ENCODE assay signal across 9 cellular contexts in the genomic region with DNA sequence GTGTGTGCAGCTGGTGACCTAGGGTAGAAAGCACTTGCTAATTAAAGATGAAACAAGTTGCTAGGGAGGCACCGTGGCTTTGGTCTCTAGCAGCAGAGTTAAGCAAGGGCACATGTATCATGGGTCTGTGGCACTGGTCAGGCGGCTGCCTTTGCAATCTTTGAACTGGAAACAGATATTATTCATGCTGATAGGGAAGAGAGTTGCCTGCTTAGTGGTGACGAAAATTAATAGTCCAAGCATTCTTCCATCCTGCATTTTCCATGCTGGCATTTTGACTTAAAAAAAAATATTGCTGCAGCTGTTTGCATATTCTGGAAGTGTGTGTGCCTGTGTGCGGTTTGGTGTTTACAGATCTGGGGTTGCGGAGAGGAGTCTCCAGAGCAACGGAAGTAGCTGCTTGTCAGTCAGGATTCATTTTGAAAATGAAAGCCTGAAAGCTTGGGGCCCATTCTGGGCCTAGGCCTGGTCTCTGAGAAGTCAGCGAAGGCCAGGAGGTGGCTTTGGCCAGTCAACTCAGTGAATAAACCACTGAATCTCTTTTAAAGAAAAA. TPM values are rescaled to one million over a fixed set of nuclear protein-coding genes. Genes with fewer than 3 reads are reported as not detected.
DNase-seq lines count a peak whose midpoint lies in the region; ATAC-seq and TF ChIP-seq lines count a peak whose summit lies in the region.
"Had no signal": no experiment of that assay in that cellular context is flagged by ENCODE, and none has a peak within 500 bp of the region (broad histone marks: within the 10 kb centered on the region; RNA-seq: fewer than 3 reads in every experiment).

No MANE protein-coding gene starts in this region.

- H3K4me3 ChIP-seq in colonic mucosa = no peak overlapping the region
- no peak overlapping the region for H3K4me3 ChIP-seq in esophagus squamous epithelium

- H3K27ac ChIP-seq in colonic mucosa (peak overlapping the region; percentile 88), esophagus squamous epithelium (peak overlapping the region in 2 of 4 donors; percentile 48 to 65)

- DNase-seq in SKM-1 (lab: John Stamatoyannopoulos, UW; ENCODE audit: unreplicated experiment) = peak; percentile 15
- DNase-seq in colonic mucosa = no peak
- DNase-seq in esophagus squamous epithelium (lab: John Stamatoyannopoulos, UW) = no peak
- no peak for DNase-seq in NCI-H128 (lab: John Stamatoyannopoulos, UW; ENCODE audit: unreplicated experiment)
- no peak for DNase-seq in NCI-H82 (lab: John Stamatoyannopoulos, UW)

- no peaks in the 10 kb centered on the region for H3K27me3 Mint-ChIP-seq in stimulated activated memory B cell treated with anti-CD40 and anti-IgM and Interleukin-4, amounts not matched to agents 10 μg/mL and 1 μg/mL and 100 μg/mL, for 72 hours

- peaks cover 47% of the 10 kb centered on the region for H3K4me1 Mint-ChIP-seq in stimulated activated memory B cell treated with anti-CD40 and anti-IgM and Interleukin-4, amounts not matched to agents 10 μg/mL and 1 μg/mL and 100 μg/mL, for 72 hours

- peak overlapping the region; percentile 95 for H3K27ac Mint-ChIP-seq in stimulated activated memory B cell treated with anti-CD40 and anti-IgM and Interleukin-4, amounts not matched to agents 10 μg/mL and 1 μg/mL and 100 μg/mL, for 72 hours

- TF ChIP-seq CTCF in colonic mucosa (IDR thresholded peaks at IDR 0.05) = no peak
- no peak for TF ChIP-seq CTCF in esophagus squamous epithelium (IDR thresholded peaks at IDR 0.05)

- no peaks in the 10 kb centered on the region for H3K36me3 ChIP-seq in colonic mucosa
- no peaks in the 10 kb centered on the region for H3K36me3 ChIP-seq in esophagus squamous epithelium

- H3K9me3 Mint-ChIP-seq in stimulated activated memory B cell treated with anti-CD40 and anti-IgM and Interleukin-4, amounts not matched to agents 10 μg/mL and 1 μg/mL and 100 μg/mL, for 72 hours = no peaks in the 10 kb centered on the region

- H3K36me3 Mint-ChIP-seq in stimulated activated memory B cell treated with anti-CD40 and anti-IgM and Interleukin-4, amounts not matched to agents 10 μg/mL and 1 μg/mL and 100 μg/mL, for 72 hours = no peaks in the 10 kb centered on the region

- no peaks in the 10 kb centered on the region for H3K4me1 ChIP-seq in colonic mucosa
- peaks cover 0 to 29% (median 3%) of the 10 kb centered on the region in 3 donors for H3K4me1 ChIP-seq in esophagus squamous epithelium

- peak; percentile 86 for ATAC-seq in GM18870 (IDR thresholded peaks at IDR 0.05; ENCODE audit: unreplicated experiment)
- ATAC-seq in HG02973 (IDR thresholded peaks at IDR 0.05; ENCODE audit: unreplicated experiment) = peak; percentile 54
- ATAC-seq in stimulated activated memory B cell treated with anti-CD40 and anti-IgM and Interleukin-4, amounts not matched to agents 10 μg/mL and 1 μg/mL and 100 μg/mL, for 72 hours = peak; percentile 76

- WGBS in esophagus squamous epithelium, 2 donors = 64 to 75% methylated on average over 2 to 6 of the region's 7 CpGs

- H3K9ac ChIP-seq in colonic mucosa (ENCODE audit: low read depth in 2 of 2, low read length in 2 of 2) = peak overlapping the region in 1 of 2 donors; percentile 22

- H3K9me3 ChIP-seq in colonic mucosa = no peaks in the 10 kb centered on the region
- H3K9me3 ChIP-seq in esophagus squamous epithelium = no peaks in the 10 kb centered on the region

- intact Hi-C loops in colonic mucosa (cut with DNase I) = no loop called here
- intact Hi-C loops in esophagus squamous epithelium (cut with DNase I) = no loop called here

- no peak for TF ChIP-seq POLR2A in esophagus squamous epithelium (IDR thresholded peaks at IDR 0.05)

- peak overlapping the region; percentile 73 for H3K4me3 Mint-ChIP-seq in stimulated activated memory B cell treated with anti-CD40 and anti-IgM and Interleukin-4, amounts not matched to agents 10 μg/mL and 1 μg/mL and 100 μg/mL, for 72 hours

- H3K27me3 ChIP-seq in colonic mucosa = no peaks in the 10 kb centered on the region
- H3K27me3 ChIP-seq in esophagus squamous epithelium = peaks cover 0 to 9% (median 0%) of the 10 kb centered on the region in 4 donors

RNA-seq across cellular contexts. Expression of gene SOWAHD, which starts 2.3 kb away (rescaled TPM):
- total RNA-seq in colonic mucosa = 1 to 10 TPM; 3.2 to 4.9 TPM
- under 1 TPM in 1 of 4 donors, not detected in 3; 0.38 TPM for total RNA-seq in esophagus squamous epithelium
- total RNA-seq: NCI-H460 had no signal

RNA-seq across cellular contexts. Expression of gene RPL39, which starts 35.4 kb away (rescaled TPM):
- total RNA-seq in colonic mucosa (1,000 to 10,000 TPM; 1,267 to 1,593 TPM), esophagus squamous epithelium (1,000 to 10,000 TPM; 1,415 to 8,821 (median 6,699) TPM)
